ENCODE assay signal across 8 cellular contexts in the genomic region with DNA sequence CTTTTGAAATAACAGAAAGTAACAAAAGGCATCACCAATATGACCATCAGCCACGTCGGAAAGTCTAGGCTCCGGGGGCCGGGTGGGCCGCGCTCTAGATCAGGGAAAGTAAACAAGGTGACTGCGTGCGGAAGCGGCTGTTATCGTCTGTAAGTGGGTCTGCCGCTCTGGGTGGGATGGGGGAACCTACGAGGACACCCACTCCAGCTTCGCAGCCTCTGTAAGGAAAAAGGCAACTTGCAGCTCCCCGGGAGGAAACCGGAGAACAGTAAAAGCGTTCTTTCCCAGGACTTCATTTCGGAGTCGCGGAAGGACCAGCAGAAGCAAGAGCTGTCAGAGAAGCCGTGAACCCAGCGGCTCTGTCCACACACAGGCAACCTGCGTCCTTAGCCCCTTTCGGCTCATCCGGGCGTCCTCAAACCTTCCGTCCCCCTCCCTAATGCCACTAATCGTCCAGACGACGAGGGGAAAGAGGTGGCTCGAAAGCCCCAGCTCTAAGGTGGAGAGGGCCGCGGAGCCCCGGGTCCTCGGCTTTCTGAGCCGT. TPM values are rescaled to one million over a fixed set of nuclear protein-coding genes. Genes with fewer than 3 reads are reported as not detected.
A peak's percentile ranks its signal among the peaks of the same experiment; 100 is the strongest.
DNase-seq lines count a peak whose midpoint lies in the region; ATAC-seq and TF ChIP-seq lines count a peak whose summit lies in the region.

No MANE protein-coding gene starts in this region.

- H3K4me3 Mint-ChIP-seq in activated naive CD8-positive, alpha-beta T cell = peak overlapping the region; percentile 98
- H3K4me3 Mint-ChIP-seq in glutamatergic neuron (ENCODE audit: unreplicated experiment) (peak overlapping the region; percentile 98), osteocyte (ENCODE audit: unreplicated experiment) (peak overlapping the region; percentile 99)

- ATAC-seq in GM19395 (IDR thresholded peaks at IDR 0.05; ENCODE audit: unreplicated experiment) (peak; percentile 35), HG03460 (IDR thresholded peaks at IDR 0.05; ENCODE audit: unreplicated experiment) (peak; percentile 34), upper lobe of left lung (ENCODE audit: low FRiP score in 2 of 2) (peak; percentile 69 to 75)

- peak overlapping the region; percentile 70 for H3K4me3 ChIP-seq in SJSA1
- H3K4me3 ChIP-seq in upper lobe of left lung = peak overlapping the region; percentile 66 to 87 (median 72)

- H3K9me3 ChIP-seq in SJSA1 (replicated peaks) (no peaks in the 10 kb centered on the region), upper lobe of left lung (no peaks in the 10 kb centered on the region)

- WGBS in upper lobe of left lung, 2 donors = 0% methylated on average over 32 to 35 of the region's 35 CpGs

- peak overlapping the region; percentile 94 for H3K27ac ChIP-seq in SJSA1
- H3K27ac ChIP-seq in upper lobe of left lung = peak overlapping the region; percentile 97 to 99 (median 98)

- peak overlapping the region; percentile 99 for H3K27ac Mint-ChIP-seq in activated naive CD8-positive, alpha-beta T cell
- H3K27ac Mint-ChIP-seq in glutamatergic neuron (ENCODE audit: unreplicated experiment) (peak overlapping the region; percentile 97), osteocyte (ENCODE audit: unreplicated experiment) (peak overlapping the region; percentile 99)

- TF ChIP-seq POLR2A in upper lobe of left lung (IDR thresholded peaks at IDR 0.05) = no peak

- H3K9me3 Mint-ChIP-seq in activated naive CD8-positive, alpha-beta T cell (ENCODE audit: low read depth) = no peaks in the 10 kb centered on the region
- H3K9me3 Mint-ChIP-seq in glutamatergic neuron (ENCODE audit: unreplicated experiment) (peaks cover 7% of the 10 kb centered on the region), osteocyte (ENCODE audit: unreplicated experiment) (no peaks in the 10 kb centered on the region)

- H3K36me3 ChIP-seq in SJSA1 (peaks cover 17% of the 10 kb centered on the region), upper lobe of left lung (peaks cover 0 to 4% (median 3%) of the 10 kb centered on the region in 4 donors)

- DNase-seq in C1 segment of cervical spinal cord (lab: John Stamatoyannopoulos, UW) (peak in 10 of 14 donors; percentile 29 to 70 (median 52)), SJSA1 (ENCODE audit: low read depth in 1 of 2, low spot score in 2 of 2) (peak in 1 of 2 experiments; percentile 49), glutamatergic neuron (peak; percentile 43), osteocyte (ENCODE audit: extremely low spot score, unreplicated experiment) (no peak), upper lobe of left lung (peak; percentile 53 to 83)

- peaks cover 12% of the 10 kb centered on the region for H3K4me1 ChIP-seq in SJSA1 (replicated peaks)
- H3K4me1 ChIP-seq in upper lobe of left lung = peaks cover 27 to 46% (median 28%) of the 10 kb centered on the region in 4 donors

- TF ChIP-seq CTCF in glutamatergic neuron (IDR thresholded peaks at IDR 0.05; ENCODE audit: partially characterized antibody, unreplicated experiment) (no peak), osteocyte (IDR thresholded peaks at IDR 0.05) (no peak), upper lobe of left lung (IDR thresholded peaks at IDR 0.05) (no peak)

- peaks cover 51% of the 10 kb centered on the region for H3K4me1 Mint-ChIP-seq in activated naive CD8-positive, alpha-beta T cell (ENCODE audit: low read depth)
- H3K4me1 Mint-ChIP-seq in glutamatergic neuron (ENCODE audit: low read depth, unreplicated experiment) (peaks cover 25% of the 10 kb centered on the region), osteocyte (ENCODE audit: unreplicated experiment) (peaks cover 41% of the 10 kb centered on the region)

- peaks cover 5% of the 10 kb centered on the region for H3K36me3 Mint-ChIP-seq in activated naive CD8-positive, alpha-beta T cell
- no peaks in the 10 kb centered on the region for H3K36me3 Mint-ChIP-seq in glutamatergic neuron (ENCODE audit: unreplicated experiment)
- H3K36me3 Mint-ChIP-seq in osteocyte (ENCODE audit: unreplicated experiment) = peaks cover 8% of the 10 kb centered on the region

- H3K27me3 Mint-ChIP-seq in activated naive CD8-positive, alpha-beta T cell = no peaks in the 10 kb centered on the region
- H3K27me3 Mint-ChIP-seq in glutamatergic neuron (ENCODE audit: unreplicated experiment) = peaks cover 7% of the 10 kb centered on the region
- H3K27me3 Mint-ChIP-seq in osteocyte (ENCODE audit: unreplicated experiment) = no peaks in the 10 kb centered on the region

- TF ChIP-seq EP300 in upper lobe of left lung (IDR thresholded peaks at IDR 0.05) = no peak

- no peaks in the 10 kb centered on the region for H3K27me3 ChIP-seq in SJSA1 (replicated peaks)
- no peaks in the 10 kb centered on the region for H3K27me3 ChIP-seq in upper lobe of left lung

RNA-seq across cellular contexts. Expression of gene XRN1, which starts 0.5 kb away (rescaled TPM):
- 13.6 and 17.4 TPM in 2 replicates for total RNA-seq in SJSA1 (2014; rRNA removed; shearing (Covaris generic))
- total RNA-seq in glutamatergic neuron (ENCODE audit: unreplicated experiment) = 46.1 TPM
- 47.3 and 52.4 TPM in 2 replicates for total RNA-seq in osteocyte
- total RNA-seq in upper lobe of left lung = 10 to 100 TPM; 34.1 to 60.5 (median 38.4) TPM
